Comparison of ENCODE assay signal across 8 cellular contexts in the genomic region with DNA sequence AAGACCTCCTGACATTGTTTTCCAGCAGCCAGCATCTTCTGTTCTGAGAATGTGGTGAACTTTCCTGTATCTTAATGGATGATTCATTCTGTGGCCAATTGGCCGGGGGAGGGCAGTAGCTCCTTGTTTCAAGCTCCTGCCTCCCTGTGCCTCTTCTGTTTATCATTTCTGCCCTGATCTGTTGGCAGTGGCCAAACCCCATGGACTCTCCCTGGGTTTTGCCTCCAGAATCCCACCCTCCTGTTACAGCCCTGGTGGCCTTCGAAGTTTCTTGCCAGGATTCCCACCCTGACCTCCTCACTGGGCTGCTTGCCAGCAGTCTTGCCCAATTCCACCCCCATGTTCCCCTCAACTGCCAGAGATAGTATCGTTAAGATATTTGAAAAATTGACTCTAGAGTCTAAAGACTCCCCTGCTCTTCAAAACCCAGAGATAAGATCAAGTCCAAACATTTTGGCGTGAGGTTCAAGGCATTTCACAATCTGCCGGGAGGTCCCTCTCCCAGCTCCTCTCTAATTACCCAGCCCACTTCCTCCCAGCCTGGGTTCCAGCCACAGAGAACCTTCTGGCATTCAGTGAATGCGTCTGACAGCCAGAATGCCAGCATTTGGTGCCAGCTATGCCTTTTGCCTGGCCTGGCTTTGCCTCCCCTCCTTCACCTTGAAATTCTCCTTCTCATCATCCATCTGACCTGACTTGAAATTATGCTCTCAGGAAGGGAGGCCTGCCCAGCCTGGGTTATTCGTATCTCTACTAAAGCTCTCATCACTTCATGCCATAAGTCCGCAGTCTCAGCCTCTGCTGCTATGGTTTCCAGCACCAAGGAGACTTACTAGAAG. TPM values are rescaled to one million over a fixed set of nuclear protein-coding genes. Genes with fewer than 3 reads are reported as not detected.
DNase-seq lines count a peak whose midpoint lies in the region; ATAC-seq and TF ChIP-seq lines count a peak whose summit lies in the region.

No MANE protein-coding gene starts in this region.

- no peaks in the 10 kb centered on the region for H3K27me3 ChIP-seq in adipocyte (replicated peaks; ENCODE audit: control insufficient read depth, insufficient read depth, low read length)
- no peaks in the 10 kb centered on the region for H3K27me3 ChIP-seq in kidney epithelial cell (ENCODE audit: control insufficient read depth, insufficient read depth, low read length)
- no peaks in the 10 kb centered on the region for H3K27me3 ChIP-seq in thyroid gland

- no peaks in the 10 kb centered on the region for H3K9me3 ChIP-seq in adipocyte (ENCODE audit: control insufficient read depth, low read length)
- no peaks in the 10 kb centered on the region for H3K9me3 ChIP-seq in thyroid gland

- H3K4me1 ChIP-seq in adipocyte (ENCODE audit: control insufficient read depth, insufficient read depth, low read length) (peaks cover 45% of the 10 kb centered on the region), thyroid gland (peaks cover 0 to 12% of the 10 kb centered on the region in 2 donors)

- TF ChIP-seq POLR2A in thyroid gland (IDR thresholded peaks at IDR 0.05) = no peak

- TF ChIP-seq CTCF in AG09309 (IDR thresholded peaks at IDR 0.05; ENCODE audit: control insufficient read depth, insufficient read depth, low read depth, low read length, missing control alignments) (peak; percentile 40), kidney epithelial cell (IDR thresholded peaks at IDR 0.05; ENCODE audit: insufficient read depth, low read length, poor library complexity, severe bottlenecking) (peak; percentile 43), thyroid gland (IDR thresholded peaks at IDR 0.05) (no peak)

- no peak overlapping the region for H3K4me3 ChIP-seq in AG09309 (ENCODE audit: control insufficient read depth, low read depth, low read length)
- peak overlapping the region; percentile 18 for H3K4me3 ChIP-seq in adipocyte (ENCODE audit: low read length)
- no peak overlapping the region for H3K4me3 ChIP-seq in kidney epithelial cell (ENCODE audit: low read depth, low read length)
- H3K4me3 ChIP-seq in thyroid gland (replicated peaks in 1 of 3) = no peak overlapping the region

- ATAC-seq in HG03139 (IDR thresholded peaks at IDR 0.05; ENCODE audit: unreplicated experiment) (no peak), GM21447 (IDR thresholded peaks at IDR 0.05; ENCODE audit: unreplicated experiment) (no peak)

- no peaks in the 10 kb centered on the region for H3K36me3 ChIP-seq in adipocyte (ENCODE audit: control insufficient read depth, insufficient read depth, low read length, severe bottlenecking)
- no peaks in the 10 kb centered on the region for H3K36me3 ChIP-seq in kidney epithelial cell (ENCODE audit: control insufficient read depth, insufficient read depth, low read length)
- no peaks in the 10 kb centered on the region for H3K36me3 ChIP-seq in thyroid gland

- H3K27ac ChIP-seq in thyroid gland = peak overlapping the region; percentile 23 to 35 (median 29)

- DNase-seq in AG09309 (ENCODE audit: low read depth) = peak; percentile 99
- DNase-seq in LHCN-M2 (ENCODE audit: low read depth) = peak; percentile 90
- DNase-seq in adipocyte (ENCODE audit: low read depth) = peak; percentile 98
- DNase-seq in kidney epithelial cell (ENCODE audit: low read depth) = peak; percentile 92
- peak; percentile 20 to 32 for DNase-seq in thyroid gland
- DNase-seq in NCI-H2227 (lab: John Stamatoyannopoulos, UW; ENCODE audit: unreplicated experiment) = no peak

- WGBS in thyroid gland, 2 donors = 46 to 54% methylated on average over 7 of the region's 8 CpGs

- H3K9ac ChIP-seq in adipocyte (ENCODE audit: low read length) = peak overlapping the region; percentile 75

- intact Hi-C loops in thyroid gland (cut with DNase I) = no loop called here

RNA-seq across cellular contexts. Expression of gene TXNRD1, which starts 37.7 kb away (rescaled TPM):
- total RNA-seq in LHCN-M2 (2014; rRNA removed) (98.7 and 120 TPM in 2 replicates), kidney epithelial cell (78.7 and 100 TPM in 2 replicates), thyroid gland (100 to 1,000 TPM; 129 to 230 (median 199) TPM)
- polyA plus RNA-seq in LHCN-M2 (2012) = 144 TPM

RNA-seq across cellular contexts. Expression of gene NFYB, which starts 39.9 kb away (rescaled TPM):
- total RNA-seq in LHCN-M2 (2014; rRNA removed) (18.3 and 18.8 TPM in 2 replicates), kidney epithelial cell (14.3 and 17.2 TPM in 2 replicates), thyroid gland (10 to 100 TPM; 24.7 to 53.1 (median 37.1) TPM)
- 10.7 TPM for polyA plus RNA-seq in LHCN-M2 (2012)

Comparison
In these comparisons a context has a peak if more than half of its experiments do, and no peak if none do; other contexts are left out.
1. CTCF ChIP-seq: peak in AG09309 (single experiment) and kidney epithelial cell (single experiment); none in thyroid gland (0 of 6).